In genomic region chr22:18106550-18107326, GRCh38 we compare ENCODE assay signal across 9 cellular contexts. TPM values are rescaled to one million over a fixed set of nuclear protein-coding genes. Genes with fewer than 3 reads are reported as not detected.
A peak's percentile ranks its signal among the peaks of the same experiment; 100 is the strongest.
DNase-seq lines count a peak whose midpoint lies in the region; ATAC-seq, FAIRE-seq and TF ChIP-seq lines count a peak whose summit lies in the region.
"Not testable (repeated sequence)": the region's sequence is repeated elsewhere in the genome, so short reads cannot be mapped to it uniquely, and the experiment has no call there.
"Had no signal": no experiment of that assay in that cellular context is flagged by ENCODE, and none has a peak within 500 bp of the region (broad histone marks: within the 10 kb centered on the region; RNA-seq: fewer than 3 reads in every experiment).

No MANE protein-coding gene starts in this region.

- H3K27me3 ChIP-seq in OCI-LY3 (ENCODE audit: low read depth, low read length): not testable (repeated sequence)

- peaks cover 34% of the 10 kb centered on the region for H3K36me3 ChIP-seq in OCI-LY3 (replicated peaks; ENCODE audit: low read depth, low read length)

- DNase-seq in GM12892 (ENCODE audit: insufficient read length): not testable (repeated sequence)
- peak; percentile 41 for DNase-seq in GM19240 (ENCODE audit: insufficient read length, low spot score)
- peak; percentile 51 for DNase-seq in activated CD8-positive, alpha-beta T cell treated with anti-CD3 and anti-CD28 coated beads for 36 hours
- peak; percentile 58 for DNase-seq in activated naive CD4-positive, alpha-beta T cell treated with anti-CD3 and anti-CD28 coated beads for 36 hours
- peak; percentile 60 for DNase-seq in stimulated activated CD4-positive, alpha-beta T cell treated with anti-CD3 and anti-CD28 coated beads, Interleukin-15, amount 100 ng/mL, for 24 hours
- DNase-seq in stimulated activated naive CD8-positive, alpha-beta T cell treated with anti-CD3 and anti-CD28 coated beads, Interleukin-15, amount 100 ng/mL, for 72 hours: peak in 1 of 2 donors; percentile 75

- TF ChIP-seq POLR2A in GM12892 (IDR thresholded peaks at IDR 0.05; ENCODE audit: low read depth, low read length): not testable (repeated sequence)

- H3K27me3 Mint-ChIP-seq in activated CD8-positive, alpha-beta T cell treated with anti-CD3 and anti-CD28 coated beads for 36 hours: peaks cover 29% of the 10 kb centered on the region
- H3K27me3 Mint-ChIP-seq in activated naive CD4-positive, alpha-beta T cell treated with anti-CD3 and anti-CD28 coated beads for 36 hours (ENCODE audit: low read depth): peaks cover 21% of the 10 kb centered on the region
- peaks cover 47% of the 10 kb centered on the region for H3K27me3 Mint-ChIP-seq in stimulated activated naive CD8-positive, alpha-beta T cell treated with anti-CD3 and anti-CD28 coated beads, Interleukin-15, amount 100 ng/mL, for 72 hours

- peaks cover 37% of the 10 kb centered on the region for H3K4me1 Mint-ChIP-seq in activated CD8-positive, alpha-beta T cell treated with anti-CD3 and anti-CD28 coated beads for 36 hours (ENCODE audit: low read depth)
- peaks cover 40% of the 10 kb centered on the region for H3K4me1 Mint-ChIP-seq in activated naive CD4-positive, alpha-beta T cell treated with anti-CD3 and anti-CD28 coated beads for 36 hours (ENCODE audit: low read depth)
- peaks cover 64% of the 10 kb centered on the region for H3K4me1 Mint-ChIP-seq in stimulated activated naive CD8-positive, alpha-beta T cell treated with anti-CD3 and anti-CD28 coated beads, Interleukin-15, amount 100 ng/mL, for 72 hours

- H3K9ac ChIP-seq in OCI-LY3 (ENCODE audit: low read length): not testable (repeated sequence)

- not testable (repeated sequence) for H2AFZ ChIP-seq in OCI-LY3 (ENCODE audit: low read depth, low read length)

- H3K4me3 Mint-ChIP-seq in activated CD8-positive, alpha-beta T cell treated with anti-CD3 and anti-CD28 coated beads for 36 hours; activated naive CD4-positive, alpha-beta T cell treated with anti-CD3 and anti-CD28 coated beads for 36 hours: not testable (repeated sequence)
- peak overlapping the region in 1 of 2 donors; percentile 24 for H3K4me3 Mint-ChIP-seq in stimulated activated naive CD8-positive, alpha-beta T cell treated with anti-CD3 and anti-CD28 coated beads, Interleukin-15, amount 100 ng/mL, for 72 hours

- H3K9me3 Mint-ChIP-seq in activated CD8-positive, alpha-beta T cell treated with anti-CD3 and anti-CD28 coated beads for 36 hours: peaks cover 14% of the 10 kb centered on the region
- H3K9me3 Mint-ChIP-seq in activated naive CD4-positive, alpha-beta T cell treated with anti-CD3 and anti-CD28 coated beads for 36 hours: peaks cover 11% of the 10 kb centered on the region
- peaks cover 20 to 21% of the 10 kb centered on the region in 2 donors for H3K9me3 Mint-ChIP-seq in stimulated activated naive CD8-positive, alpha-beta T cell treated with anti-CD3 and anti-CD28 coated beads, Interleukin-15, amount 100 ng/mL, for 72 hours

- peak overlapping the region; percentile 12 for H3K27ac Mint-ChIP-seq in activated CD8-positive, alpha-beta T cell treated with anti-CD3 and anti-CD28 coated beads for 36 hours
- H3K27ac Mint-ChIP-seq in activated naive CD4-positive, alpha-beta T cell treated with anti-CD3 and anti-CD28 coated beads for 36 hours: peak overlapping the region; percentile 44
- H3K27ac Mint-ChIP-seq in stimulated activated naive CD8-positive, alpha-beta T cell treated with anti-CD3 and anti-CD28 coated beads, Interleukin-15, amount 100 ng/mL, for 72 hours: not testable (repeated sequence)

- peak; percentile 38 for ATAC-seq in HG02870 (IDR thresholded peaks at IDR 0.05; ENCODE audit: unreplicated experiment)
- not testable (repeated sequence) for ATAC-seq in activated CD8-positive, alpha-beta T cell treated with anti-CD3 and anti-CD28 coated beads for 36 hours
- ATAC-seq in stimulated activated naive CD8-positive, alpha-beta T cell treated with anti-CD3 and anti-CD28 coated beads, Interleukin-15, amount 100 ng/mL, for 72 hours: peak; percentile 51

- H3K4me1 ChIP-seq in OCI-LY3 (ENCODE audit: low read length): peaks cover 19% of the 10 kb centered on the region

- CTCF ChIA-PET in activated CD8-positive, alpha-beta T cell treated with anti-CD3 and anti-CD28 coated beads for 36 hours (lab: Charles Lee): interaction anchor here (0.7 kb wide), 1 partner anchor 30 kb away, joined by 3 read pairs; no protein-coding TSS in a partner anchor
- CTCF ChIA-PET in activated naive CD4-positive, alpha-beta T cell treated with anti-CD3 and anti-CD28 coated beads for 36 hours (lab: Charles Lee): interaction anchor here (0.6 to 1.3 kb wide), 6 partner anchors 9 to 1407 kb away, joined by 3 to 6 read pairs (median 3); no protein-coding TSS in a partner anchor

- TF ChIP-seq CTCF in OCI-LY3 (IDR thresholded peaks at IDR 0.05; ENCODE audit: low read depth, low read length); activated CD8-positive, alpha-beta T cell treated with anti-CD3 and anti-CD28 coated beads for 36 hours (IDR thresholded peaks at IDR 0.05): not testable (repeated sequence)

- peak; percentile 50 for FAIRE-seq in GM12892 (lab: Jason Lieb, UNC)

- not testable (repeated sequence) for H4K20me1 ChIP-seq in OCI-LY3 (ENCODE audit: insufficient read depth, low read length)

- H3K4me3 ChIP-seq in OCI-LY3 (ENCODE audit: low read length): not testable (repeated sequence)

- H3K36me3 Mint-ChIP-seq in activated CD8-positive, alpha-beta T cell treated with anti-CD3 and anti-CD28 coated beads for 36 hours (ENCODE audit: low read depth): peaks cover 41% of the 10 kb centered on the region
- H3K36me3 Mint-ChIP-seq in activated naive CD4-positive, alpha-beta T cell treated with anti-CD3 and anti-CD28 coated beads for 36 hours (ENCODE audit: low read depth): peaks cover 24% of the 10 kb centered on the region

- intact Hi-C loops in activated CD8-positive, alpha-beta T cell treated with anti-CD3 and anti-CD28 coated beads for 36 hours (cut with micrococcal nuclease); activated naive CD4-positive, alpha-beta T cell treated with anti-CD3 and anti-CD28 coated beads for 36 hours (cut with micrococcal nuclease): not testable (repeated sequence)

- not testable (repeated sequence) for H3K79me2 ChIP-seq in OCI-LY3 (ENCODE audit: low read length)

- POLR2A ChIA-PET in activated CD8-positive, alpha-beta T cell treated with anti-CD3 and anti-CD28 coated beads for 36 hours (lab: Charles Lee): interaction anchor here (1.5 kb wide), 1 partner anchor 43 kb away, joined by 3 read pairs; the partner anchor contains the start of gene USP18

- H3K9me3 ChIP-seq in OCI-LY3 (ENCODE audit: insufficient read depth, low read length): peaks cover 29% of the 10 kb centered on the region

- not testable (repeated sequence) for H3K4me2 ChIP-seq in OCI-LY3 (ENCODE audit: low read length)

- peak overlapping the region; percentile 59 for H3K27ac ChIP-seq in OCI-LY3 (ENCODE audit: low read length)

RNA-seq across cellular contexts. Expression of gene TUBA8, which starts 3.9 kb away (rescaled TPM):
- 5.1 TPM for polyA plus RNA-seq in GM12892 (2012; ENCODE audit: missing spikeins)
- under 1 TPM; 0.56 to 0.85 TPM for total RNA-seq in activated CD8-positive, alpha-beta T cell treated with anti-CD3 and anti-CD28 coated beads for 36 hours
- total RNA-seq in activated naive CD4-positive, alpha-beta T cell treated with anti-CD3 and anti-CD28 coated beads for 36 hours: under 1 TPM in 1 of 2 experiments, not detected in 1; 0.25 TPM
- polyA plus RNA-seq: GM23248 had no signal

RNA-seq across cellular contexts. Expression of gene PEX26, which starts 28.9 kb away (rescaled TPM):
- 18.4 TPM for polyA plus RNA-seq in GM12892 (2012; ENCODE audit: missing spikeins)
- 10 to 100 TPM; 57.8 to 59.7 TPM for total RNA-seq in activated CD8-positive, alpha-beta T cell treated with anti-CD3 and anti-CD28 coated beads for 36 hours
- total RNA-seq in activated naive CD4-positive, alpha-beta T cell treated with anti-CD3 and anti-CD28 coated beads for 36 hours: 10 to 100 TPM; 47.6 to 48.2 TPM

RNA-seq across cellular contexts. Expression of gene USP18, which starts 43.2 kb away (rescaled TPM):
- polyA plus RNA-seq in GM12892 (2012; ENCODE audit: missing spikeins): 21.3 TPM
- 1 to 10 TPM; 6.4 to 6.6 TPM for total RNA-seq in activated CD8-positive, alpha-beta T cell treated with anti-CD3 and anti-CD28 coated beads for 36 hours
- total RNA-seq in activated naive CD4-positive, alpha-beta T cell treated with anti-CD3 and anti-CD28 coated beads for 36 hours: 10 to 100 TPM; 13.4 to 13.9 TPM
